9 cellular contexts compared by ENCODE assay signal in the genomic region with DNA sequence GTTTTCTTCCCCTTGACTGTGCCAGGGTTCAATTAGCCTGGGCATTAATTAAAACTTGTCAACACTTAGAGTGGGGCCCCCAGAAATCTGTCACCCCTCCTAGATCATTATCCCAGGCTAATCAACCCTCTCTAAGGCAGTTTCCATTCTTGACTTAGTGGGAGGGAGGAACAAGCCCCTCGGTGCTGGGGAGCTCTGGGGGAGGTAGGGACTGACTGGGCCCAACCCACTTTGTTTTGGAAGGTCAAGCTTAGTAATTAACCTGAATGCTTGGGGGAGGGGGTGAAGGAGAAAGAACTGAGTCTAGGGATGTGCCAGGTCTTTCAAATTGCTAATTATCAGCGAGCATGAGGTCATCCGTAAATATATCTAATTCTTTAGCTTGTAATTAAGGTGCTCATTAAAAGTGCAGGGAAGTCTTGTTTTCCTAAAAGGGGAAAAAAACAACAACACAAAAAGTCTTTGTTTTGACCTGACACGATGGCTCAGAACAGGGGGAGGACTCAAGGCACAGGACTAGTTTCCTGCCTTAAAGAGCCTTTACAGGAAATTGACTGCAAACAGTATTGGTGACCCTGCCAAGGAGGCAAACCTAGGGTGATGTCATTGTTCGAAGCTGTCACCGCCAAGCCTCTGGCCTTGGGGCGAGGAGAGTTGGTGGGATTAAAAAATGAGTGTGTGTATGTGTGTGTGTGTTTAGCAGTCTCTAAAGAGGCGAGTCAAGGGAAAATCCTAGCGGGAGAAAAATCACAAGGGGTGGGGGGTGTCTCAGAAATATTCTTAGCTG. TPM values are rescaled to one million over a fixed set of nuclear protein-coding genes. Genes with fewer than 3 reads are reported as not detected.
A peak's percentile ranks its signal among the peaks of the same experiment; 100 is the strongest.
DNase-seq lines count a peak whose midpoint lies in the region; ATAC-seq and TF ChIP-seq lines count a peak whose summit lies in the region.
"Had no signal": no experiment of that assay in that cellular context is flagged by ENCODE, and none has a peak within 500 bp of the region (broad histone marks: within the 10 kb centered on the region; RNA-seq: fewer than 3 reads in every experiment).

No MANE protein-coding gene starts in this region.

- 22% methylated on average over 9 of the region's 9 CpGs for WGBS in suprapubic skin

- H3K4me3 ChIP-seq in Panc1 (ENCODE audit: low read depth in 2 of 2, low read length in 2 of 2), result peak overlapping the region in 1 of 2 experiments; percentile 12; a peak in 2 of 4 replicates
- no peak overlapping the region for H3K4me3 ChIP-seq in suprapubic skin

- POLR2A ChIA-PET in Panc1 (lab: Charles Lee), result interaction anchor here (0.6 to 2.0 kb wide), 10 partner anchors 10 to 1319 kb away, joined by 3 to 17 read pairs (median 6); no protein-coding TSS in a partner anchor

- peak; percentile 39 for DNase-seq in NCI-H748 (lab: John Stamatoyannopoulos, UW; ENCODE audit: unreplicated experiment)
- DNase-seq in NCI-H748 treated with DMSO at 0.1 percent for 48 hours (lab: John Stamatoyannopoulos, UW), result no peak
- DNase-seq in Panc1 (ENCODE audit: low read depth, low spot score), result no peak
- peak; percentile 43 for DNase-seq in cerebellar cortex (ENCODE audit: low spot score)
- no peak for DNase-seq in left lobe of liver (ENCODE audit: low spot score)
- no peak for DNase-seq in suprapubic skin (ENCODE audit: low spot score in 2 of 2)
- DNase-seq in Ammon's horn (ENCODE audit: low spot score), result no peak
- DNase-seq in DMS53 treated with DMSO at 0.1 percent for 48 hours (lab: John Stamatoyannopoulos, UW; ENCODE audit: unreplicated experiment), result no peak

- peaks cover 100% of the 10 kb centered on the region for H3K4me1 ChIP-seq in Panc1 (ENCODE audit: control insufficient read depth, insufficient read depth, low read length)
- H3K4me1 ChIP-seq in suprapubic skin, result peaks cover 92% of the 10 kb centered on the region

- no peak for TF ChIP-seq POLR2A in suprapubic skin (IDR thresholded peaks at IDR 0.05)

- in situ Hi-C loops in Panc1 (cut with HindIII; ENCODE audit: low pct_unique_long_range_greater_than_20kb, low sequenced_read_pairs), result loop anchor here (25.0 kb wide), 2 partner anchors 1120 to 1670 kb away; partner anchors contain the start of genes C19orf47, LEUTX and PLD3

- no peaks in the 10 kb centered on the region for H3K9me3 ChIP-seq in Panc1 (ENCODE audit: control insufficient read depth, insufficient read depth, low read depth, low read length)
- no peaks in the 10 kb centered on the region for H3K9me3 ChIP-seq in suprapubic skin

- intact Hi-C loops in Panc1 (cut with micrococcal nuclease; ENCODE audit: unreplicated experiment), result no loop called here

- ATAC-seq in Panc1, result peak; percentile 34
- peak; percentile 26 for ATAC-seq in left lobe of liver

- CTCF ChIA-PET in Panc1 (lab: Charles Lee), result interaction anchor here (1.1 to 1.4 kb wide), 2 partner anchors 1638 to 1655 kb away, joined by 4 to 7 read pairs; no protein-coding TSS in a partner anchor

- TF ChIP-seq EP300 in suprapubic skin (IDR thresholded peaks at IDR 0.05), result no peak

- peak overlapping the region; percentile 96 for H3K27ac ChIP-seq in Panc1 (ENCODE audit: low read length)
- H3K27ac ChIP-seq in suprapubic skin, result peak overlapping the region; percentile 96
- H3K27ac ChIP-seq: C4-2B had no signal

- TF ChIP-seq CTCF in Panc1 (IDR thresholded peaks at IDR 0.05) (no peak), suprapubic skin (IDR thresholded peaks at IDR 0.05) (no peak)

- BruUV-seq in Panc1 (replicated peaks; lab: Mats Ljungman, UMichigan), result no TSS peak

- H3K36me3 ChIP-seq in Panc1 (ENCODE audit: control insufficient read depth, insufficient read depth, low read length) (peaks cover 13% of the 10 kb centered on the region), suprapubic skin (no peaks in the 10 kb centered on the region)

- H3K27me3 ChIP-seq in Panc1 (ENCODE audit: control insufficient read depth, insufficient read depth, low read length), result no peaks in the 10 kb centered on the region
- no peaks in the 10 kb centered on the region for H3K27me3 ChIP-seq in suprapubic skin

RNA-seq across cellular contexts. Expression of gene ACTN4, which starts 19.4 kb away (rescaled TPM):
- total RNA-seq in Panc1 (2021; ENCODE audit: unreplicated experiment) (3,297 TPM), left lobe of liver (156 TPM), suprapubic skin (100 to 1,000 TPM; 475 to 520 (median 507) TPM)
- polyA plus RNA-seq in Panc1 (2012; ENCODE audit: insufficient read length), result 5,405 TPM

RNA-seq across cellular contexts. Expression of gene EIF3K, which starts 47.9 kb away (rescaled TPM):
- total RNA-seq in Panc1 (2021; ENCODE audit: unreplicated experiment) (2,011 TPM), left lobe of liver (106 TPM), suprapubic skin (100 to 1,000 TPM; 274 to 587 (median 557) TPM)
- 2,958 TPM for polyA plus RNA-seq in Panc1 (2012; ENCODE audit: insufficient read length)

RNA-seq across cellular contexts. Expression of gene MAP4K1, which starts 49.1 kb away (rescaled TPM):
- total RNA-seq in Panc1 (2021; ENCODE audit: unreplicated experiment) (11.1 TPM), left lobe of liver (3.5 TPM), suprapubic skin (1 to 10 TPM in 3 of 4 donors, under 1 TPM in 1; 0.68 to 2.8 (median 1.8) TPM)
- 9.2 TPM for polyA plus RNA-seq in Panc1 (2012; ENCODE audit: insufficient read length)

Comparison
In these comparisons a context has a peak if more than half of its experiments do, and no peak if none do; other contexts are left out.
1. DNase-seq: peak in NCI-H748 (single experiment) and cerebellar cortex (single experiment); none in NCI-H748 treated with DMSO at 0.1 percent for 48 hours (single experiment), Panc1 (single experiment), left lobe of liver (single experiment), suprapubic skin (0 of 2), Ammon's horn (single experiment) and DMS53 treated with DMSO at 0.1 percent for 48 hours (single experiment).